25 cellular contexts compared by ENCODE assay signal in genomic region chr3:45742432-45743089, GRCh38. TPM values are rescaled to one million over a fixed set of nuclear protein-coding genes. Genes with fewer than 3 reads are reported as not detected.
DNase-seq lines count a peak whose midpoint lies in the region; ATAC-seq, FAIRE-seq and TF ChIP-seq lines count a peak whose summit lies in the region.
"Had no signal": no experiment of that assay in that cellular context is flagged by ENCODE, and none has a peak within 500 bp of the region (broad histone marks: within the 10 kb centered on the region; RNA-seq: fewer than 3 reads in every experiment).

No MANE protein-coding gene starts in this region.

- no peak overlapping the region for H3K23ac ChIP-seq in neuronal stem cell (ENCODE audit: low read depth, low read length, poor library complexity)

- H3K9me3 ChIP-seq in HepG2 (ENCODE audit: low read length), result no peaks in the 10 kb centered on the region
- H3K9me3 ChIP-seq in right lobe of liver, result no peaks in the 10 kb centered on the region
- no peaks in the 10 kb centered on the region for H3K9me3 ChIP-seq in gastroesophageal sphincter
- no peaks in the 10 kb centered on the region for H3K9me3 ChIP-seq in neuronal stem cell (replicated peaks in 1 of 2; ENCODE audit: control insufficient read depth in 2 of 2, insufficient read depth in 1 of 2, low read depth in 1 of 2, low read length in 2 of 2)
- H3K9me3 ChIP-seq: adrenal gland, colonic mucosa, esophagus muscularis mucosa, left lung, ovary, testis had no signal

- peaks cover 15 to 20% (median 17%) of the 10 kb centered on the region in 3 donors for H3K4me1 Mint-ChIP-seq in IgD-negative memory B cell
- peaks cover 32% of the 10 kb centered on the region for H3K4me1 Mint-ChIP-seq in central memory CD8-positive, alpha-beta T cell
- H3K4me1 Mint-ChIP-seq: nephron had no signal

- H3K4me3 Mint-ChIP-seq in IgD-negative memory B cell, result peak overlapping the region in 2 of 4 donors; percentile 0 to 74
- H3K4me3 Mint-ChIP-seq in central memory CD8-positive, alpha-beta T cell, result no peak overlapping the region
- H3K4me3 Mint-ChIP-seq: HFFc6; nephron; stimulated activated memory B cell treated with anti-CD40 and anti-IgM and Interleukin-4, amounts not matched to agents 10 μg/mL and 1 μg/mL and 100 μg/mL, for 72 hours had no signal

- H3K36me3 ChIP-seq in HepG2 (replicated peaks in 1 of 2; ENCODE audit: control insufficient read depth in 1 of 2, insufficient read depth in 2 of 2, low read length in 2 of 2) (peaks cover 9 to 66% of the 10 kb centered on the region in 2 experiments), right lobe of liver (peaks cover 5 to 60% (median 10%) of the 10 kb centered on the region in 4 donors), gastroesophageal sphincter (peaks cover 7 to 100% of the 10 kb centered on the region in 2 donors), neuronal stem cell (replicated peaks in 1 of 2; ENCODE audit: control insufficient read depth in 2 of 2, insufficient read depth in 2 of 2, low read length in 2 of 2) (peaks cover 24 to 94% of the 10 kb centered on the region in 2 donors)
- H3K36me3 ChIP-seq: ovary had no signal

- H2AFZ ChIP-seq in HepG2 (ENCODE audit: low read length), result no peak overlapping the region
- no peak overlapping the region for H2AFZ ChIP-seq in neuronal stem cell (ENCODE audit: low read length)

- no peaks in the 10 kb centered on the region for H3K79me2 ChIP-seq in HepG2 (ENCODE audit: insufficient read depth, low read length)

- CTCF ChIA-PET in HepG2 (lab: Yijun Ruan, JAX; ENCODE audit: low intra/inter-chr PET ratio, low total read pairs), result no interaction called here

- no peak for ATAC-seq in HepG2
- no peak for ATAC-seq in right lobe of liver
- no peak for ATAC-seq in central memory CD8-positive, alpha-beta T cell (replicated peaks; ENCODE audit: extremely low read depth, poor library complexity, severe bottlenecking)
- ATAC-seq in gastroesophageal sphincter, result no peak
- no peak for ATAC-seq in HG03280 (IDR thresholded peaks at IDR 0.05; ENCODE audit: unreplicated experiment)
- ATAC-seq: stimulated activated memory B cell treated with anti-CD40 and anti-IgM and Interleukin-4, amounts not matched to agents 10 μg/mL and 1 μg/mL and 100 μg/mL, for 72 hours had no signal

- peaks cover 18% of the 10 kb centered on the region for H3K36me3 Mint-ChIP-seq in IgD-negative memory B cell
- peaks cover 52% of the 10 kb centered on the region for H3K36me3 Mint-ChIP-seq in central memory CD8-positive, alpha-beta T cell (ENCODE audit: insufficient read depth)

- TF ChIP-seq CTCF in HepG2 (CRISPR knock-in tag; IDR thresholded peaks at IDR 0.05) (no peak), right lobe of liver (IDR thresholded peaks at IDR 0.05) (no peak), gastroesophageal sphincter (IDR thresholded peaks at IDR 0.05) (no peak)

- TF ChIP-seq EP300 in HepG2 (IDR thresholded peaks at IDR 0.05; ENCODE audit: low read depth in 2 of 2, low read length in 2 of 2), result no peak
- no peak for TF ChIP-seq EP300 in HepG2 (CRISPR knock-in tag; IDR thresholded peaks at IDR 0.05; ENCODE audit: borderline replicate concordance)
- no peak for TF ChIP-seq EP300 in gastroesophageal sphincter (IDR thresholded peaks at IDR 0.05)

- H3K27ac Mint-ChIP-seq in IgD-negative memory B cell, result peak overlapping the region; percentile 1 to 92 (median 4)
- peak overlapping the region; percentile 67 for H3K27ac Mint-ChIP-seq in central memory CD8-positive, alpha-beta T cell (ENCODE audit: low read depth)
- H3K27ac Mint-ChIP-seq: HFFc6, nephron had no signal

- H2BK12ac ChIP-seq in neuronal stem cell (ENCODE audit: low read length), result no peak overlapping the region

- BruUV-seq in HepG2 (replicated peaks; lab: Mats Ljungman, UMichigan), result no TSS peak

- H3K9me3 Mint-ChIP-seq in IgD-negative memory B cell, result no peaks in the 10 kb centered on the region
- H3K9me3 Mint-ChIP-seq in central memory CD8-positive, alpha-beta T cell, result no peaks in the 10 kb centered on the region
- H3K9me3 Mint-ChIP-seq: HFFc6; nephron; stimulated activated memory B cell treated with anti-CD40 and anti-IgM and Interleukin-4, amounts not matched to agents 10 μg/mL and 1 μg/mL and 100 μg/mL, for 72 hours had no signal

- no peak for TF ChIP-seq RAD21 in HepG2 (CRISPR knock-in tag; IDR thresholded peaks at IDR 0.05)

- no peak overlapping the region for H3K18ac ChIP-seq in neuronal stem cell (ENCODE audit: low read length)

- DNase-seq in HepG2 (ENCODE audit: low spot score) (no peak), right lobe of liver (no peak), neuronal stem cell (ENCODE audit: low spot score) (no peak)
- DNase-seq in central memory CD8-positive, alpha-beta T cell (ENCODE audit: low spot score in 2 of 2), result no peak
- DNase-seq: adrenal gland; colonic mucosa; foreskin melanocyte; HFFc6; left lung; NCI-H1417 treated with DMSO at 0.1 percent for 48 hours; NCI-H2081 treated with DMSO at 0.1 percent for 48 hours; ovary; stimulated activated CD4-positive, alpha-beta T cell treated with anti-CD3 and anti-CD28 coated beads, Interleukin-4, amount 100 ng/mL, for 1 hour; testis had no signal

- in situ Hi-C loops in HepG2 (cut with HindIII; ENCODE audit: extremely low pct_ligation_motif_present, low pct_unique_long_range_greater_than_20kb), result no loop called here

- H3K27ac ChIP-seq in HepG2 (ENCODE audit: extremely low read length, insufficient read depth, low read length) (no peak overlapping the region), right lobe of liver (no peak overlapping the region), gastroesophageal sphincter (no peak overlapping the region), neuronal stem cell (replicated peaks; ENCODE audit: low read length) (no peak overlapping the region)
- H3K27ac ChIP-seq: adrenal gland, colonic mucosa, esophagus muscularis mucosa, left lung, ovary, RWPE1, SK-N-MC, testis had no signal

- no peak overlapping the region for H2BK15ac ChIP-seq in neuronal stem cell (ENCODE audit: low read length)

- no peaks in the 10 kb centered on the region for H4K20me1 ChIP-seq in HepG2 (ENCODE audit: insufficient read depth, low read length)

- H3K4me1 ChIP-seq in HepG2 (ENCODE audit: insufficient read depth, low read length) (peaks cover 9% of the 10 kb centered on the region), right lobe of liver (peaks cover 0 to 6% (median 0%) of the 10 kb centered on the region in 4 donors), gastroesophageal sphincter (no peaks in the 10 kb centered on the region), neuronal stem cell (ENCODE audit: control insufficient read depth in 2 of 2, insufficient read depth in 1 of 2, low read depth in 1 of 2, low read length in 2 of 2) (no peaks in the 10 kb centered on the region)
- H3K4me1 ChIP-seq: adrenal gland, colonic mucosa, esophagus muscularis mucosa, testis had no signal

- H2BK5ac ChIP-seq in neuronal stem cell (ENCODE audit: low read length), result no peak overlapping the region

- no peak for TF ChIP-seq POLR2A in HepG2 (IDR thresholded peaks at IDR 0.05; ENCODE audit: insufficient read depth in 1 of 2, low read depth in 2 of 2, low read length in 2 of 2)
- TF ChIP-seq POLR2A in right lobe of liver (IDR thresholded peaks at IDR 0.05), result no peak
- TF ChIP-seq POLR2A in gastroesophageal sphincter (IDR thresholded peaks at IDR 0.05), result no peak

- WGBS in HepG2 (ENCODE audit: low lambda C conversion rate), result 96% methylated on average over 5 of the region's 5 CpGs
- 77% methylated on average over 5 of the region's 5 CpGs for WGBS in right lobe of liver (ENCODE audit: insufficient coverage, low coverage, low lambda C conversion rate, missing lambda C conversion rate)
- WGBS in gastroesophageal sphincter (ENCODE audit: low coverage in 1 of 2), 2 donors, result 87 to 93% methylated on average over 4 to 5 of the region's 5 CpGs
- no CpG with 5 or more reads among the region's 5 CpGs for WGBS in neuronal stem cell (ENCODE audit: extremely low coverage in 2 of 2, insufficient read length in 2 of 2, insufficient replicate concordance in 1 of 2), 2 donors

- H4K8ac ChIP-seq in neuronal stem cell (ENCODE audit: low read depth, low read length), result no peak overlapping the region

- H3K27me3 ChIP-seq in HepG2 (ENCODE audit: control insufficient read depth in 1 of 2, insufficient read depth in 2 of 2, low read length in 2 of 2) (no peaks in the 10 kb centered on the region), right lobe of liver (no peaks in the 10 kb centered on the region), gastroesophageal sphincter (no peaks in the 10 kb centered on the region), neuronal stem cell (ENCODE audit: control insufficient read depth in 3 of 3, insufficient read depth in 3 of 3, low read depth in 1 of 3, low read length in 3 of 3) (no peaks in the 10 kb centered on the region)
- H3K27me3 ChIP-seq: adrenal gland, colonic mucosa, esophagus muscularis mucosa, left lung, ovary, testis had no signal

- H3K9ac ChIP-seq in HepG2 (ENCODE audit: insufficient read depth, low read depth, low read length) (no peak overlapping the region), neuronal stem cell (ENCODE audit: low read depth, low read length, poor library complexity) (no peak overlapping the region)

- H4K91ac ChIP-seq in neuronal stem cell (ENCODE audit: low read depth, low read length, poor library complexity), result no peak overlapping the region

- FAIRE-seq in HepG2 (lab: Jason Lieb, UNC), result no peak
- FAIRE-seq: G401.6 had no signal

- H3K4me3 ChIP-seq in HepG2 (replicated peaks in 1 of 3; ENCODE audit: insufficient read depth in 1 of 3, low read depth in 2 of 3, low read length in 3 of 3) (no peak overlapping the region), right lobe of liver (no peak overlapping the region), gastroesophageal sphincter (no peak overlapping the region), neuronal stem cell (ENCODE audit: low read length in 2 of 2) (no peak overlapping the region)
- H3K4me3 ChIP-seq: adrenal gland, colonic mucosa, esophagus muscularis mucosa, left lung, ovary, SK-N-MC, testis had no signal

- H3K27me3 Mint-ChIP-seq in IgD-negative memory B cell, result no peaks in the 10 kb centered on the region
- no peaks in the 10 kb centered on the region for H3K27me3 Mint-ChIP-seq in central memory CD8-positive, alpha-beta T cell
- H3K27me3 Mint-ChIP-seq: stimulated activated memory B cell treated with anti-CD40 and anti-IgM and Interleukin-4, amounts not matched to agents 10 μg/mL and 1 μg/mL and 100 μg/mL, for 72 hours had no signal

- no peak overlapping the region for H2AK5ac ChIP-seq in neuronal stem cell (ENCODE audit: low read depth, low read length)

- intact Hi-C loops in HepG2 (cut with micrococcal nuclease; ENCODE audit: unreplicated experiment), result no loop called here
- intact Hi-C loops in right lobe of liver (cut with DNase I), result no loop called here

- H3K79me1 ChIP-seq in neuronal stem cell (ENCODE audit: low read depth, low read length), result no peaks in the 10 kb centered on the region

- H3K4ac ChIP-seq in neuronal stem cell (ENCODE audit: low read length), result no peak overlapping the region

- no peak overlapping the region for H3K4me2 ChIP-seq in HepG2 (ENCODE audit: low read depth, low read length)
- no peak overlapping the region for H3K4me2 ChIP-seq in neuronal stem cell (ENCODE audit: insufficient read depth, low read length, poor library complexity, severe bottlenecking)

- POLR2A ChIA-PET in HepG2 (lab: Yijun Ruan, JAX), result no interaction called here

- H2BK120ac ChIP-seq in neuronal stem cell (ENCODE audit: low read depth, low read length), result no peak overlapping the region

- no peak overlapping the region for H3K14ac ChIP-seq in neuronal stem cell (ENCODE audit: low read length)

RNA-seq across cellular contexts. Expression of gene SACM1L, which starts 53.4 kb away (rescaled TPM):
- total RNA-seq in HepG2 (2016; rRNA removed; fragmentation: Illumina TruSeq; extraction: Trizol), result 27.8 and 37.4 TPM in 2 replicates
- 4.8 and 5.9 TPM in 2 replicates for total RNA-seq in HepG2 (2016; cell fraction: cytosol; rRNA removed; fragmentation: Illumina TruSeq; extraction: Trizol; ENCODE audit: low read depth)
- 27.1 and 39.1 TPM in 2 replicates for total RNA-seq in HepG2 (2016; cell fraction: insoluble cytoplasmic fraction; rRNA removed; fragmentation: Illumina TruSeq; extraction: Trizol)
- total RNA-seq in HepG2 (2016; cell fraction: membrane; rRNA removed; fragmentation: Illumina TruSeq; extraction: Trizol), result 9.6 and 11.6 TPM in 2 replicates
- total RNA-seq in HepG2 (2016; cell fraction: nucleus; rRNA removed; fragmentation: Illumina TruSeq; extraction: Trizol), result 42.5 and 44.3 TPM in 2 replicates
- 12.0 and 15.1 TPM in 2 replicates for polyA plus RNA-seq in HepG2 (2011; rRNA removed)
- polyA plus RNA-seq in HepG2 (2011; cell fraction: cytosol; rRNA removed), result 3.8 and 6.6 TPM in 2 replicates
- 12.4 and 14.3 TPM in 2 replicates for polyA plus RNA-seq in HepG2 (2011; cell fraction: nucleus; rRNA removed)
- polyA plus RNA-seq in HepG2 (2012), result 16.5 and 20.6 TPM in 2 replicates
- 1.5 and 1.7 TPM in 2 replicates for polyA plus RNA-seq in HepG2 (2016; cell fraction: cytosol; fragmentation: Illumina TruSeq; extraction: Trizol; ENCODE audit: low read depth)
- 32.9 and 37.8 TPM in 2 replicates for polyA plus RNA-seq in HepG2 (2016; cell fraction: insoluble cytoplasmic fraction; fragmentation: Illumina TruSeq; extraction: Trizol; ENCODE audit: low read depth)
- 4.5 and 5.1 TPM in 2 replicates for polyA plus RNA-seq in HepG2 (2016; cell fraction: membrane; fragmentation: Illumina TruSeq; extraction: Trizol; ENCODE audit: low read depth)
- polyA plus RNA-seq in HepG2 (2016; cell fraction: nucleus; fragmentation: Illumina TruSeq; extraction: Trizol; ENCODE audit: insufficient read depth, low read depth), result 52.6 and 65.8 TPM in 2 replicates
- 11.2 and 34.4 TPM in 2 replicates for polyA minus RNA-seq in HepG2 (2011; rRNA and poly(A)+ RNA removed; ENCODE audit: low replicate concordance)
- 13.3 and 19.4 TPM in 2 replicates for polyA minus RNA-seq in HepG2 (2011; cell fraction: cytosol; rRNA and poly(A)+ RNA removed)
- polyA minus RNA-seq in HepG2 (2011; cell fraction: nucleus; rRNA and poly(A)+ RNA removed), result 57.6 and 62.6 TPM in 2 replicates
- 10 to 100 TPM; 16.8 to 23.9 (median 21.5) TPM for total RNA-seq in right lobe of liver
- 14.9 TPM for polyA plus RNA-seq in IgD-negative memory B cell
- 10 to 100 TPM; 31.9 to 52.6 (median 38.2) TPM for total RNA-seq in gastroesophageal sphincter
- polyA plus RNA-seq in neuronal stem cell (2013, experiment 1 of 2), result 26.9 TPM
- 26.9 TPM for polyA plus RNA-seq in neuronal stem cell (2013, experiment 2 of 2)

RNA-seq across cellular contexts. Expression of gene SLC6A20, which starts 53.8 kb away (rescaled TPM):
- total RNA-seq in HepG2 (2016; rRNA removed; fragmentation: Illumina TruSeq; extraction: Trizol) (not detected in 2 replicates), right lobe of liver (under 1 TPM in 3 of 6 experiments, not detected in 3; 0.07 to 0.21 (median 0.12) TPM), gastroesophageal sphincter (1 to 10 TPM in 1 of 4 donors, under 1 TPM in 3; 0.16 to 1.1 (median 0.26) TPM)
- not detected in 2 replicates for total RNA-seq in HepG2 (2016; cell fraction: cytosol; rRNA removed; fragmentation: Illumina TruSeq; extraction: Trizol; ENCODE audit: low read depth)
- total RNA-seq in HepG2 (2016; cell fraction: insoluble cytoplasmic fraction; rRNA removed; fragmentation: Illumina TruSeq; extraction: Trizol), result not detected in 2 replicates
- total RNA-seq in HepG2 (2016; cell fraction: membrane; rRNA removed; fragmentation: Illumina TruSeq; extraction: Trizol), result not detected in 2 replicates
- not detected in 2 replicates for total RNA-seq in HepG2 (2016; cell fraction: nucleus; rRNA removed; fragmentation: Illumina TruSeq; extraction: Trizol)
- polyA plus RNA-seq in HepG2 (2011; rRNA removed) (0.04 TPM in 1 of 2 replicates, not detected in the other), IgD-negative memory B cell (0.69 TPM)
- polyA plus RNA-seq in HepG2 (2011; cell fraction: cytosol; rRNA removed), result not detected in 2 replicates
- not detected in 2 replicates for polyA plus RNA-seq in HepG2 (2011; cell fraction: nucleus; rRNA removed)
- polyA plus RNA-seq in HepG2 (2012), result not detected in 2 replicates
- polyA plus RNA-seq in HepG2 (2016; cell fraction: cytosol; fragmentation: Illumina TruSeq; extraction: Trizol; ENCODE audit: low read depth), result not detected in 2 replicates
- not detected in 2 replicates for polyA plus RNA-seq in HepG2 (2016; cell fraction: insoluble cytoplasmic fraction; fragmentation: Illumina TruSeq; extraction: Trizol; ENCODE audit: low read depth)
- not detected in 2 replicates for polyA plus RNA-seq in HepG2 (2016; cell fraction: membrane; fragmentation: Illumina TruSeq; extraction: Trizol; ENCODE audit: low read depth)
- not detected in 2 replicates for polyA plus RNA-seq in HepG2 (2016; cell fraction: nucleus; fragmentation: Illumina TruSeq; extraction: Trizol; ENCODE audit: insufficient read depth, low read depth)
- not detected in 2 replicates for polyA minus RNA-seq in HepG2 (2011; rRNA and poly(A)+ RNA removed; ENCODE audit: low replicate concordance)
- not detected in 2 replicates for polyA minus RNA-seq in HepG2 (2011; cell fraction: cytosol; rRNA and poly(A)+ RNA removed)
- polyA minus RNA-seq in HepG2 (2011; cell fraction: nucleus; rRNA and poly(A)+ RNA removed), result not detected in 2 replicates
- polyA plus RNA-seq in neuronal stem cell (2013, experiment 1 of 2), result not detected
- polyA plus RNA-seq in neuronal stem cell (2013, experiment 2 of 2), result not detected
- total RNA-seq: HFFc6; MCF 10A; T-helper 2 cell treated with Interferon-gamma antibody and Interleukin-4, amounts not matched to agents 100 ng/mL and 5 ng/mL, for 36 hours had no signal
